In genomic region chr12:124750787-124751471, GRCh38 we compare ENCODE assay signal across 10 cellular contexts.
A peak's percentile ranks its signal among the peaks of the same experiment; 100 is the strongest.
DNase-seq lines count a peak whose midpoint lies in the region; ATAC-seq and TF ChIP-seq lines count a peak whose summit lies in the region.
"Had no signal": no experiment of that assay in that cellular context is flagged by ENCODE, and none has a peak within 500 bp of the region (broad histone marks: within the 10 kb centered on the region; RNA-seq: fewer than 3 reads in every experiment).

No MANE protein-coding gene starts in this region.

- POLR2A ChIA-PET in HEK293T (lab: Yijun Ruan, JAX) = no interaction called here

- DNase-seq in SK-MEL-5 (ENCODE audit: low read depth, low spot score) (peak; percentile 56), islet precursor cell (peak; percentile 94), HEK293T (ENCODE audit: extremely low spot score) (no peak), HuH-7 (ENCODE audit: low spot score) (no peak)
- DNase-seq: heart right ventricle had no signal

- in situ Hi-C loops in SK-MEL-5 (cut with HindIII; ENCODE audit: low pct_unique_long_range_greater_than_20kb, low sequenced_read_pairs) = no loop called here

- CTCF ChIA-PET in HEK293T (lab: Yijun Ruan, JAX) = interaction anchor here (1.1 kb wide), 1 partner anchor 11 kb away, joined by 5 read pairs; no protein-coding TSS in a partner anchor

- no peak overlapping the region for H3K27ac ChIP-seq in 22Rv1
- H3K27ac ChIP-seq: heart right ventricle, SJSA1 had no signal

- ATAC-seq in HG03139 (IDR thresholded peaks at IDR 0.05; ENCODE audit: unreplicated experiment) (no peak), HG03280 (IDR thresholded peaks at IDR 0.05; ENCODE audit: unreplicated experiment) (no peak)
- ATAC-seq: heart right ventricle had no signal

- peak; percentile 16; the same call in 1 of the 2 replicates for TF ChIP-seq CTCF in 22Rv1 (IDR thresholded peaks at IDR 0.05)
- peak; percentile 29; the same call in 1 of the 3 replicates for TF ChIP-seq CTCF in GM12872 (IDR thresholded peaks at IDR 0.05; ENCODE audit: insufficient read depth, low read depth, low read length)

TF ChIP-seq in HEK293T, 16 proteins besides CTCF, POLR2A, EP300 and RAD21:
- TF ChIP-seq BHLHE40 (IDR thresholded peaks at IDR 0.05; ENCODE audit: borderline replicate concordance) = no peak

Comparison
In these comparisons a context has a peak if more than half of its experiments do, and no peak if none do; other contexts are left out.
1. DNase-seq: peak in SK-MEL-5 (single experiment) and islet precursor cell (single experiment); none in HEK293T (single experiment) and HuH-7 (single experiment).